Comparison of ENCODE assay signal across 17 cellular contexts in the genomic region with DNA sequence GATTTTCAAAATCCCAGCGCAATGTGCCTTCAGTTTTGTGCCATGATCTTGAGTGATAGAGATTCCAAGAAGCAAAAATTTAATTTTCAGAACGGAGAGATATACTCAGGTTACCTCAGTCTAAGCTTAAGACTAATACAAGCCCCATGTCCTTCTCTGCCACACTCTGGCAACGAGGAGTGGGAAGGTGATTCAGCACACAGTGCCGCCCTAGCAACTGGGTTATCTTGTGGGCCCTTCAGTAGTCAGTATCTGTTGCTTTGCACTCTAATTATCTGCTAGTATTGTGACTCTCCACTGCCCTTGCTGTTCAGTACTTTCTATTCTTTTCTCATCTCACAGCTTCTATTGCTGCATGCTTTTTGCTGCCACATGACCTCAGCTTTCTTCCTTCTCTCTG. TPM values are rescaled to one million over a fixed set of nuclear protein-coding genes. Genes with fewer than 3 reads are reported as not detected.
A peak's percentile ranks its signal among the peaks of the same experiment; 100 is the strongest.
DNase-seq lines count a peak whose midpoint lies in the region; ATAC-seq, FAIRE-seq and TF ChIP-seq lines count a peak whose summit lies in the region.
"Had no signal": no experiment of that assay in that cellular context is flagged by ENCODE, and none has a peak within 500 bp of the region (broad histone marks: within the 10 kb centered on the region; RNA-seq: fewer than 3 reads in every experiment).

No MANE protein-coding gene starts in this region.

- no peak for TF ChIP-seq RAD21 in K562 (CRISPR knock-in tag; conservative IDR thresholded peaks at IDR 0.05 in 1 of 2, IDR thresholded peaks at IDR 0.05 in 1 of 2)

- H3K79me2 ChIP-seq in K562 (ENCODE audit: control insufficient read depth, insufficient read depth, low read length), result no peaks in the 10 kb centered on the region

- no TSS peak for BruUV-seq in K562 (replicated peaks; lab: Mats Ljungman, UMichigan)

- no peaks in the 10 kb centered on the region for H3K36me3 ChIP-seq in K562 (ENCODE audit: control insufficient read depth, insufficient read depth, low read length)

- peaks cover 6% of the 10 kb centered on the region for H3K27me3 Mint-ChIP-seq in nephron progenitor cell (ENCODE audit: low read depth, poor library complexity)
- H3K27me3 Mint-ChIP-seq: B cell; CD4-positive, alpha-beta T cell had no signal

- no peaks in the 10 kb centered on the region for H3K36me3 Mint-ChIP-seq in nephron progenitor cell (ENCODE audit: low read depth)

- no peak overlapping the region for H3K4me2 ChIP-seq in K562 (ENCODE audit: insufficient read depth, low read length)

- no peak overlapping the region for H3K4me3 Mint-ChIP-seq in nephron progenitor cell
- H3K4me3 Mint-ChIP-seq: B cell; CD4-positive, alpha-beta T cell; H9 had no signal

- peaks cover 0 to 8% of the 10 kb centered on the region in 2 experiments; a peak in 2 of 5 replicates for H3K4me1 ChIP-seq in K562 (replicated peaks in 1 of 2; ENCODE audit: control insufficient read depth in 2 of 2, insufficient read depth in 2 of 2, low read length in 2 of 2)

- ATAC-seq in K562, result peak; percentile 80
- peak in 1 of 2 donors; percentile 65 for ATAC-seq in left cardiac atrium
- ATAC-seq in HG02938 (IDR thresholded peaks at IDR 0.05; ENCODE audit: unreplicated experiment), result no peak
- ATAC-seq in GM21381 (IDR thresholded peaks at IDR 0.05; ENCODE audit: unreplicated experiment), result no peak
- ATAC-seq: HepG2 had no signal

- H3K27ac Mint-ChIP-seq in nephron progenitor cell, result peak overlapping the region; percentile 15
- H3K27ac Mint-ChIP-seq: B cell; CD4-positive, alpha-beta T cell; H9 had no signal

- DNase-seq in HUDEP-2 (lab: John Stamatoyannopoulos, UW; ENCODE audit: unreplicated experiment in 76 of 76) (peak in 41 of 76 experiments; percentile 0 to 65 (median 22)), K562 (ENCODE audit: extremely low read depth in 1 of 4, low spot score in 3 of 4) (peak in 1 of 4 experiments; percentile 61), left cardiac atrium (peak; percentile 36), nephron progenitor cell (no peak), hepatic stellate cell (ENCODE audit: low spot score) (no peak)
- DNase-seq: C1 segment of cervical spinal cord; Calu3; CD4-positive, alpha-beta T cell; DMS 273 treated with DMSO at 0.1 percent for 48 hours; GOT3; H9 had no signal

- no peak overlapping the region for H3K4me3 ChIP-seq in K562

- CTCF ChIA-PET in K562 (lab: Yijun Ruan, JAX; ENCODE audit: low intra/inter-chr PET ratio), result no interaction called here

- no peak overlapping the region for H2AFZ ChIP-seq in K562 (ENCODE audit: low read depth, low read length)

- no peak for TF ChIP-seq CTCF in K562 (IDR thresholded peaks at IDR 0.05 in 2 of 3, conservative IDR thresholded peaks at IDR 0.05 in 1 of 3; ENCODE audit: insufficient read depth in 2 of 3, low read depth in 1 of 3, low read length in 3 of 3)
- no peak for TF ChIP-seq CTCF in nephron progenitor cell (IDR thresholded peaks at IDR 0.05)

- H3K9me3 Mint-ChIP-seq in nephron progenitor cell, result peaks cover 4% of the 10 kb centered on the region
- H3K9me3 Mint-ChIP-seq: CD4-positive, alpha-beta T cell; H9 had no signal

- no peaks in the 10 kb centered on the region for H3K9me3 ChIP-seq in K562 (replicated peaks; ENCODE audit: control insufficient read depth, insufficient read depth, low read depth, low read length)

- H4K20me1 ChIP-seq in K562 (replicated peaks; ENCODE audit: control insufficient read depth, insufficient read depth, low read length), result no peaks in the 10 kb centered on the region

- TF ChIP-seq POLR2A in K562 (conservative IDR thresholded peaks at IDR 0.05), result no peak

- POLR2A ChIA-PET in K562 (lab: Yijun Ruan, JAX), result no interaction called here

- H3K9ac ChIP-seq in K562 (ENCODE audit: insufficient read depth in 1 of 2, low read depth in 2 of 2, low read length in 2 of 2), result no peak overlapping the region

- no peaks in the 10 kb centered on the region for H3K9me1 ChIP-seq in K562 (ENCODE audit: control insufficient read depth, insufficient read depth, low read length)

- no peak overlapping the region for H3K27ac ChIP-seq in K562 (ENCODE audit: extremely low read depth, low read depth, low read length)

- peak; percentile 73 for FAIRE-seq in K562 (lab: Jason Lieb, UNC)
- FAIRE-seq: A204.1, GM12891, HepG2 had no signal

- intact Hi-C loops in K562 (cut with micrococcal nuclease) (no loop called here), left cardiac atrium (cut with DNase I) (loop anchor here in 1 of 2 donors (5.0 kb wide), 1 partner anchor 176 kb away; no protein-coding TSS in a partner anchor)

- peaks cover 12% of the 10 kb centered on the region for H3K4me1 Mint-ChIP-seq in nephron progenitor cell
- H3K4me1 Mint-ChIP-seq: B cell had no signal

- 11% methylated on average over 4 of the region's 4 CpGs for WGBS in K562 (ENCODE audit: insufficient coverage, low coverage, missing lambda C conversion rate)

- TF ChIP-seq EP300 in K562 (IDR thresholded peaks at IDR 0.05; ENCODE audit: low read length), result no peak

- in situ Hi-C loops in K562 (cut with MboI), result no loop called here

- H3K27me3 ChIP-seq in K562 (ENCODE audit: control insufficient read depth in 2 of 2, insufficient read depth in 2 of 2, low read length in 2 of 2), result peaks cover 20 to 23% of the 10 kb centered on the region in 2 experiments; a peak in 4 of 5 replicates

TF ChIP-seq in K562, 482 proteins besides CTCF, POLR2A, EP300 and RAD21 (continues in another document):
- TF ChIP-seq ZFP36 (IDR thresholded peaks at IDR 0.05; ENCODE audit: low read depth, low read length, partially characterized antibody), result no peak
- TF ChIP-seq, protein P1, sequence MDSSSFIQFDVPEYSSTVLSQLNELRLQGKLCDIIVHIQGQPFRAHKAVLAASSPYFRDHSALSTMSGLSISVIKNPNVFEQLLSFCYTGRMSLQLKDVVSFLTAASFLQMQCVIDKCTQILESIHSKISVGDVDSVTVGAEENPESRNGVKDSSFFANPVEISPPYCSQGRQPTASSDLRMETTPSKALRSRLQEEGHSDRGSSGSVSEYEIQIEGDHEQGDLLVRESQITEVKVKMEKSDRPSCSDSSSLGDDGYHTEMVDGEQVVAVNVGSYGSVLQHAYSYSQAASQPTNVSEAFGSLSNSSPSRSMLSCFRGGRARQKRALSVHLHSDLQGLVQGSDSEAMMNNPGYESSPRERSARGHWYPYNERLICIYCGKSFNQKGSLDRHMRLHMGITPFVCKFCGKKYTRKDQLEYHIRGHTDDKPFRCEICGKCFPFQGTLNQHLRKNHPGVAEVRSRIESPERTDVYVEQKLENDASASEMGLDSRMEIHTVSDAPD (CRISPR knock-in tag; IDR thresholded peaks at IDR 0.05), result no peak
- peak; percentile 79 for TF ChIP-seq NFE2 (IDR thresholded peaks at IDR 0.05; ENCODE audit: low read depth)
- no peak; the same call in 1 of the 2 replicates for TF ChIP-seq JUND (IDR thresholded peaks at IDR 0.05; ENCODE audit: borderline replicate concordance, low read depth, low read length)
- TF ChIP-seq JUND (tag; IDR thresholded peaks at IDR 0.05; ENCODE audit: borderline replicate concordance, low read depth, low read length), result no peak
- TF ChIP-seq CTBP1 (IDR thresholded peaks at IDR 0.05; ENCODE audit: borderline replicate concordance), result no peak
- TF ChIP-seq DPF2 (IDR thresholded peaks at IDR 0.05), result peak; percentile 38; the same call in 1 of the 2 replicates
- no peak for TF ChIP-seq KDM1A (IDR thresholded peaks at IDR 0.05)
- no peak for TF ChIP-seq MCM5 (IDR thresholded peaks at IDR 0.05; ENCODE audit: low read depth)
- no peak for TF ChIP-seq RBM39 (optimal IDR thresholded peaks at IDR 0.05; ENCODE audit: low read depth, low read length)
- no peak for TF ChIP-seq PTBP1 (IDR thresholded peaks at IDR 0.05; ENCODE audit: low read depth, low read length)
- no peak for TF ChIP-seq SRSF3 (IDR thresholded peaks at IDR 0.05; ENCODE audit: insufficient read depth, low read length)
- TF ChIP-seq CHD4 (IDR thresholded peaks at IDR 0.05; ENCODE audit: insufficient read depth, insufficient replicate concordance, low read depth, low read length, poor library complexity, severe bottlenecking), result no peak
- no peak for TF ChIP-seq LEF1 (IDR thresholded peaks at IDR 0.05)
- TF ChIP-seq ZFP30 (CRISPR knock-in tag; IDR thresholded peaks at IDR 0.05; ENCODE audit: borderline replicate concordance), result no peak
- no peak for TF ChIP-seq NCOA2 (IDR thresholded peaks at IDR 0.05; ENCODE audit: partially characterized antibody in 2 of 2)
- TF ChIP-seq MAFF (IDR thresholded peaks at IDR 0.05; ENCODE audit: low read length), result peak; percentile 27; the same call in 1 of the 2 replicates
- TF ChIP-seq CREB1 (IDR thresholded peaks at IDR 0.05), result no peak
- TF ChIP-seq CREB1 (CRISPR knock-in tag; IDR thresholded peaks at IDR 0.05), result no peak
- TF ChIP-seq PML (IDR thresholded peaks at IDR 0.05; ENCODE audit: low read length), result no peak
- TF ChIP-seq TAF1 (IDR thresholded peaks at IDR 0.05; ENCODE audit: control insufficient read depth, extremely low read depth, insufficient read depth, low read length, severe bottlenecking), result no peak
- no peak for TF ChIP-seq ARHGAP35 (IDR thresholded peaks at IDR 0.05; ENCODE audit: partially characterized antibody)
- no peak for TF ChIP-seq TEAD1 (CRISPR knock-in tag; IDR thresholded peaks at IDR 0.05)
- no peak for TF ChIP-seq SAFB2 (IDR thresholded peaks at IDR 0.05; ENCODE audit: borderline replicate concordance, low read depth, low read length, severe bottlenecking)

RNA-seq across cellular contexts. Expression of gene MKLN1, which starts 39.2 kb away (rescaled TPM):
- 80.7 and 221 TPM in 2 replicates for total RNA-seq in K562 (2011; cell fraction: chromatin; rRNA removed; ENCODE audit: low replicate concordance)
- 23.3 and 38.8 TPM in 2 replicates for total RNA-seq in K562 (2011; cell fraction: nucleolus; rRNA removed)
- total RNA-seq in K562 (2011; cell fraction: nucleoplasm; rRNA removed), result 104 and 220 TPM in 2 replicates
- total RNA-seq in K562 (2014; rRNA removed), result 19.4 and 19.8 TPM in 2 replicates
- total RNA-seq in K562 (2014; rRNA removed; fragmentation: Illumina TruSeq; extraction: Trizol), result 61.2 and 71.7 TPM in 2 replicates
- total RNA-seq in K562 (2015; rRNA removed; fragmentation: Illumina TruSeq; extraction: Trizol), result 50.6 and 56.0 TPM in 2 replicates
- total RNA-seq in K562 (2021), result 50.5 and 56.5 TPM in 2 replicates
- polyA plus RNA-seq in K562 (2011; rRNA removed), result 80.4 and 84.7 TPM in 2 replicates
- polyA plus RNA-seq in K562 (2011; cell fraction: cytosol; rRNA removed), result 21.2 and 44.7 TPM in 2 replicates
- 65.4 and 98.1 TPM in 2 replicates for polyA plus RNA-seq in K562 (2011; cell fraction: nucleus; rRNA removed)
- 25.1 and 29.8 TPM in 2 replicates for polyA plus RNA-seq in K562 (2012)
- polyA plus RNA-seq in K562 (2014; fragmentation: Illumina TruSeq; extraction: Trizol), result 32.0 and 38.9 TPM in 2 replicates
- 10 to 100 TPM; 27.0 to 68.8 TPM for polyA plus RNA-seq in K562 (2014; fragmentation: Nextera tagmentation; extraction: Ambion mirVana)
- 18.6 and 19.1 TPM in 2 replicates for polyA plus RNA-seq in K562 (2014; rRNA removed)
- 282 and 370 TPM in 2 replicates for polyA minus RNA-seq in K562 (2011; rRNA and poly(A)+ RNA removed)
- 55.7 and 56.6 TPM in 2 replicates for polyA minus RNA-seq in K562 (2011; cell fraction: cytosol; rRNA and poly(A)+ RNA removed)
- polyA minus RNA-seq in K562 (2011; cell fraction: nucleus; rRNA and poly(A)+ RNA removed), result 62.1 and 148 TPM in 2 replicates
- total RNA-seq in left cardiac atrium, result 10 to 100 TPM; 39.7 to 48.3 TPM

Comparison
In these comparisons a context has a peak if more than half of its experiments do, and no peak if none do; other contexts are left out.
1. DNase-seq: peak in HUDEP-2 (41 of 76) and left cardiac atrium (single experiment); none in nephron progenitor cell (single experiment) and hepatic stellate cell (single experiment).